8 cellular contexts compared by ENCODE assay signal in genomic region chr11:62560566-62561103, GRCh38. TPM values are rescaled to one million over a fixed set of nuclear protein-coding genes. Genes with fewer than 3 reads are reported as not detected.
DNase-seq lines count a peak whose midpoint lies in the region; ATAC-seq, FAIRE-seq and TF ChIP-seq lines count a peak whose summit lies in the region.

No MANE protein-coding gene starts in this region.

- H4K20me1 ChIP-seq in H1 (replicated peaks in 1 of 2; ENCODE audit: control insufficient read depth in 1 of 2, insufficient read depth in 2 of 2, low read length in 2 of 2) = peaks cover 17 to 38% of the 10 kb centered on the region in 2 experiments

- H2BK15ac ChIP-seq in H1 (ENCODE audit: low read length) = no peak overlapping the region

- H3K4me2 ChIP-seq in H1 (ENCODE audit: insufficient read depth in 1 of 2, low read depth in 2 of 2, low read length in 2 of 2) = peak overlapping the region; percentile 13 to 34

- H3K36me3 Mint-ChIP-seq in activated CD4-positive, alpha-beta memory T cell treated with anti-CD3 and anti-CD28 coated beads for 36 hours = peaks cover 50% of the 10 kb centered on the region
- peaks cover 28% of the 10 kb centered on the region for H3K36me3 Mint-ChIP-seq in mesothelial cell of epicardium
- peaks cover 30 to 53% of the 10 kb centered on the region in 2 donors for H3K36me3 Mint-ChIP-seq in stimulated activated naive B cell treated with anti-CD40 and anti-IgM and Interleukin-4, amounts not matched to agents 10 μg/mL and 1 μg/mL and 100 μg/mL, for 72 hours

- intact Hi-C loops in activated CD4-positive, alpha-beta memory T cell treated with anti-CD3 and anti-CD28 coated beads for 36 hours (cut with micrococcal nuclease) = loop anchor here (1.0 kb wide), 4 partner anchors 8 to 136 kb away; partner anchors contain the start of gene EEF1G

- peak overlapping the region in 1 of 4 experiments; percentile 27; a peak in 1 of 8 replicates for H3K4me3 ChIP-seq in H1 (ENCODE audit: extremely low read depth in 1 of 4, insufficient read depth in 2 of 4, low read depth in 3 of 4, low read length in 4 of 4)

- no peak overlapping the region for H2BK120ac ChIP-seq in H1 (replicated peaks; ENCODE audit: low read depth, low read length)

- H2BK20ac ChIP-seq in H1 (ENCODE audit: low read length) = no peak overlapping the region

- peak; percentile 57 for FAIRE-seq in H1 (lab: Jason Lieb, UNC)

- H3K4me3 Mint-ChIP-seq in activated CD4-positive, alpha-beta memory T cell treated with anti-CD3 and anti-CD28 coated beads for 36 hours = no peak overlapping the region
- no peak overlapping the region for H3K4me3 Mint-ChIP-seq in mesothelial cell of epicardium
- no peak overlapping the region for H3K4me3 Mint-ChIP-seq in stimulated activated naive B cell treated with anti-CD40 and anti-IgM and Interleukin-4, amounts not matched to agents 10 μg/mL and 1 μg/mL and 100 μg/mL, for 72 hours

- H4K5ac ChIP-seq in H1 (ENCODE audit: insufficient read length, low read depth, low read length) = no peak overlapping the region

- no peaks in the 10 kb centered on the region for H3K9me3 Mint-ChIP-seq in activated CD4-positive, alpha-beta memory T cell treated with anti-CD3 and anti-CD28 coated beads for 36 hours
- no peaks in the 10 kb centered on the region for H3K9me3 Mint-ChIP-seq in mesothelial cell of epicardium
- H3K9me3 Mint-ChIP-seq in stimulated activated naive B cell treated with anti-CD40 and anti-IgM and Interleukin-4, amounts not matched to agents 10 μg/mL and 1 μg/mL and 100 μg/mL, for 72 hours = no peaks in the 10 kb centered on the region

- H3K23me2 ChIP-seq in H1 (ENCODE audit: low read depth, low read length) = no peaks in the 10 kb centered on the region

- H2BK5ac ChIP-seq in H1 (ENCODE audit: low read depth, low read length) = no peak overlapping the region

- peaks cover 0 to 24% of the 10 kb centered on the region in 2 experiments; a peak in 2 of 4 replicates for H3K79me2 ChIP-seq in H1 (ENCODE audit: control insufficient read depth in 1 of 2, insufficient read depth in 2 of 2, low read length in 2 of 2)

- H3K4me1 ChIP-seq in H1 (replicated peaks in 1 of 4; ENCODE audit: control insufficient read depth in 3 of 4, insufficient read depth in 4 of 4, low read length in 3 of 4) = peaks cover 19 to 35% (median 24%) of the 10 kb centered on the region in 4 experiments

- 83% methylated on average over 2 of the region's 2 CpGs; no CpG with 5 or more reads in 1 of the 2 experiments for WGBS in H1 (ENCODE audit: extremely low coverage in 1 of 2, insufficient coverage in 1 of 2, insufficient read length in 1 of 2, insufficient replicate concordance in 2 of 2, low coverage in 1 of 2, low lambda C conversion rate in 2 of 2, missing lambda C conversion rate in 1 of 2), 2 experiments

- no peaks in the 10 kb centered on the region for H3K27me3 ChIP-seq in H1 (replicated peaks in 1 of 4; ENCODE audit: control insufficient read depth in 3 of 4, extremely low read depth in 1 of 4, insufficient read depth in 3 of 4, low read length in 3 of 4)

- TF ChIP-seq CTCF in H1 (IDR thresholded peaks at IDR 0.05; ENCODE audit: control extremely low read depth in 1 of 3, insufficient read depth in 1 of 3, low read depth in 1 of 3, low read length in 3 of 3) (peak; percentile 83 to 96 (median 86)), mesothelial cell of epicardium (IDR thresholded peaks at IDR 0.05; ENCODE audit: unreplicated experiment) (peak; percentile 49)

- no peak overlapping the region for H3K4ac ChIP-seq in H1 (replicated peaks; ENCODE audit: insufficient read length, low read depth, low read length)

- H4K91ac ChIP-seq in H1 (replicated peaks; ENCODE audit: insufficient read length, low read length) = no peak overlapping the region

- DNase-seq in NCI-H345 (lab: John Stamatoyannopoulos, UW) (peak; percentile 21), NCI-H345 treated with DMSO at 0.1 percent for 48 hours (lab: John Stamatoyannopoulos, UW; ENCODE audit: unreplicated experiment) (no peak), NCI-H2196 treated with DMSO at 0.1 percent for 48 hours (lab: John Stamatoyannopoulos, UW; ENCODE audit: unreplicated experiment) (peak; percentile 47), H1 (ENCODE audit: low read depth in 1 of 2, low spot score in 2 of 2) (peak; percentile 89 to 93), mesothelial cell of epicardium (ENCODE audit: low spot score in 2 of 2, unreplicated experiment in 2 of 2) (peak in 1 of 2 experiments; percentile 85)
- DNase-seq in activated CD4-positive, alpha-beta memory T cell treated with anti-CD3 and anti-CD28 coated beads for 36 hours = peak; percentile 90
- no peak for DNase-seq in stimulated activated naive B cell treated with anti-CD40 and anti-IgM and Interleukin-4, amounts not matched to agents 10 μg/mL and 1 μg/mL and 100 μg/mL, for 72 hours

- no peaks in the 10 kb centered on the region for H3K27me3 Mint-ChIP-seq in activated CD4-positive, alpha-beta memory T cell treated with anti-CD3 and anti-CD28 coated beads for 36 hours
- H3K27me3 Mint-ChIP-seq in mesothelial cell of epicardium (ENCODE audit: low read depth) = no peaks in the 10 kb centered on the region
- H3K27me3 Mint-ChIP-seq in stimulated activated naive B cell treated with anti-CD40 and anti-IgM and Interleukin-4, amounts not matched to agents 10 μg/mL and 1 μg/mL and 100 μg/mL, for 72 hours = no peaks in the 10 kb centered on the region

- no peaks in the 10 kb centered on the region for H3K9me3 ChIP-seq in H1 (ENCODE audit: insufficient read depth in 2 of 2, low read depth in 1 of 2, low read length in 1 of 2)

- H3K18ac ChIP-seq in H1 (ENCODE audit: extremely low read depth, low read length) = no peak overlapping the region; the same call in 1 of the 2 replicates

- TF ChIP-seq POLR2A in H1 (IDR thresholded peaks at IDR 0.05; ENCODE audit: control extremely low read depth in 1 of 2, low read depth in 2 of 2, low read length in 2 of 2) = peak in 1 of 2 experiments; percentile 71; a peak in 1 of 3 replicates

- peaks cover 68% of the 10 kb centered on the region for H3K4me1 Mint-ChIP-seq in activated CD4-positive, alpha-beta memory T cell treated with anti-CD3 and anti-CD28 coated beads for 36 hours (ENCODE audit: low read depth)
- H3K4me1 Mint-ChIP-seq in mesothelial cell of epicardium = peaks cover 51% of the 10 kb centered on the region
- peaks cover 51 to 78% of the 10 kb centered on the region in 2 donors for H3K4me1 Mint-ChIP-seq in stimulated activated naive B cell treated with anti-CD40 and anti-IgM and Interleukin-4, amounts not matched to agents 10 μg/mL and 1 μg/mL and 100 μg/mL, for 72 hours

- peak; percentile 13 to 17 for ATAC-seq in stimulated activated naive B cell treated with anti-CD40 and anti-IgM and Interleukin-4, amounts not matched to agents 10 μg/mL and 1 μg/mL and 100 μg/mL, for 72 hours (replicated peaks)
- no peak for ATAC-seq in HG03469 (IDR thresholded peaks at IDR 0.05; ENCODE audit: unreplicated experiment)

- POLR2A ChIA-PET in activated CD4-positive, alpha-beta memory T cell treated with anti-CD3 and anti-CD28 coated beads for 36 hours (lab: Charles Lee) = interaction anchor here (0.9 to 4.1 kb wide), 8 partner anchors 9 to 136 kb away, joined by 3 to 18 read pairs (median 6); partner anchors contain the start of genes C11orf98, CSKMT and TUT1
- POLR2A ChIA-PET in H1 (lab: Charles Lee; ENCODE audit: partially characterized antibody) = interaction anchor here (0.7 to 20.7 kb wide), 23 partner anchors 3 to 1752 kb away, joined by 3 to 336 read pairs (median 6); partner anchors contain the start of genes AHNAK, C11orf98, CSKMT and EEF1G

- H3K23ac ChIP-seq in H1 (ENCODE audit: insufficient read length) = no peak overlapping the region

- H3K36me3 ChIP-seq in H1 (ENCODE audit: control insufficient read depth in 2 of 4, insufficient read depth in 4 of 4, low read length in 3 of 4) = peaks cover 26 to 61% (median 42%) of the 10 kb centered on the region in 4 experiments

- peak overlapping the region; percentile 92 for H3K27ac Mint-ChIP-seq in activated CD4-positive, alpha-beta memory T cell treated with anti-CD3 and anti-CD28 coated beads for 36 hours
- H3K27ac Mint-ChIP-seq in mesothelial cell of epicardium = peak overlapping the region; percentile 95
- peak overlapping the region; percentile 84 for H3K27ac Mint-ChIP-seq in stimulated activated naive B cell treated with anti-CD40 and anti-IgM and Interleukin-4, amounts not matched to agents 10 μg/mL and 1 μg/mL and 100 μg/mL, for 72 hours

- H2AK5ac ChIP-seq in H1 (ENCODE audit: low read depth, low read length) = no peak overlapping the region

- H2BK12ac ChIP-seq in H1 (ENCODE audit: low read depth, low read length) = peak overlapping the region; percentile 23; the same call in 1 of the 2 replicates

- no peak overlapping the region for H3K14ac ChIP-seq in H1 (ENCODE audit: insufficient read length)

- peak overlapping the region; percentile 55; the same call in 1 of the 2 replicates for H3K27ac ChIP-seq in H1 (ENCODE audit: low read depth, low read length)

- TF ChIP-seq EP300 in H1 (IDR thresholded peaks at IDR 0.05; ENCODE audit: borderline replicate concordance in 1 of 2, low read depth in 2 of 2, low read length in 2 of 2) = no peak

- no peak overlapping the region for H4K8ac ChIP-seq in H1 (ENCODE audit: extremely low read depth, insufficient read depth, low read length)

- H2AFZ ChIP-seq in H1 (ENCODE audit: low read length) = no peak overlapping the region

- no peak overlapping the region for H3K9ac ChIP-seq in H1 (replicated peaks in 1 of 4; ENCODE audit: extremely low read depth in 1 of 4, low read depth in 3 of 4, low read length in 3 of 4)

- TF ChIP-seq RAD21 in H1 (IDR thresholded peaks at IDR 0.05 in 1 of 2, conservative IDR thresholded peaks at IDR 0.05 in 1 of 2; ENCODE audit: low read depth in 2 of 2, low read length in 2 of 2) = peak; percentile 90 to 93

- H3K56ac ChIP-seq in H1 (replicated peaks; ENCODE audit: insufficient read length, low read depth, low read length) = no peak overlapping the region

- CTCF ChIA-PET in activated CD4-positive, alpha-beta memory T cell treated with anti-CD3 and anti-CD28 coated beads for 36 hours (lab: Charles Lee) = interaction anchor here (0.6 to 7.5 kb wide), 18 partner anchors 9 to 296 kb away, joined by 3 to 172 read pairs (median 4); partner anchors contain the start of genes AHNAK and TUT1
- CTCF ChIA-PET in H1 (lab: Charles Lee; ENCODE audit: partially characterized antibody) = interaction anchor here (0.6 to 10.9 kb wide), 45 partner anchors 8 to 344 kb away, joined by 3 to 161 read pairs (median 4); partner anchors contain the start of genes AHNAK, EEF1G, LRRN4CL and SCGB1A1

- H3K79me1 ChIP-seq in H1 (ENCODE audit: low read depth, low read length) = no peaks in the 10 kb centered on the region; the same call in 1 of the 2 replicates

RNA-seq across cellular contexts. Expression of gene EEF1G, which starts 13.1 kb away (rescaled TPM):
- total RNA-seq in activated CD4-positive, alpha-beta memory T cell treated with anti-CD3 and anti-CD28 coated beads for 36 hours = 1,000 to 10,000 TPM; 1,956 to 1,989 TPM
- 1,622 and 1,627 TPM in 2 replicates for total RNA-seq in H1 (2021; fragmentation: NEBNext Ultra II Directional; extraction: Animal tissue kit (Norgen Biotek cat#: 25700))
- polyA plus RNA-seq in H1 (2011; rRNA removed) = 1,996 and 2,000 TPM in 2 replicates
- polyA plus RNA-seq in H1 (2011; cell fraction: cytosol; rRNA removed) = 2,637 TPM
- 1,888 TPM for polyA plus RNA-seq in H1 (2011; cell fraction: nucleus; rRNA removed)
- 1,872 to 2,382 TPM (median 2,305 TPM) in 4 replicates for polyA plus RNA-seq in H1 (2012, experiment 1 of 2)
- polyA plus RNA-seq in H1 (2012, experiment 2 of 2) = 2,227 TPM
- polyA plus RNA-seq in H1 (2013, experiment 1 of 2) = 1,219 TPM
- 1,170 TPM for polyA plus RNA-seq in H1 (2013, experiment 2 of 2)
- 1,372 and 1,843 TPM in 2 replicates for polyA minus RNA-seq in H1 (2011; rRNA and poly(A)+ RNA removed)
- polyA minus RNA-seq in H1 (2011; cell fraction: cytosol; rRNA and poly(A)+ RNA removed) = 1,032 TPM
- polyA minus RNA-seq in H1 (2011; cell fraction: nucleus; rRNA and poly(A)+ RNA removed) = 466 TPM
- 1,747 to 1,829 TPM (median 1,814 TPM) in 3 replicates for total RNA-seq in mesothelial cell of epicardium

RNA-seq across cellular contexts. Expression of gene AHNAK, which starts 14.0 kb away (rescaled TPM):
- total RNA-seq in activated CD4-positive, alpha-beta memory T cell treated with anti-CD3 and anti-CD28 coated beads for 36 hours = 10 to 100 TPM; 83.7 to 85.2 TPM
- total RNA-seq in H1 (2021; fragmentation: NEBNext Ultra II Directional; extraction: Animal tissue kit (Norgen Biotek cat#: 25700)) = 5.8 and 6.7 TPM in 2 replicates
- polyA plus RNA-seq in H1 (2011; rRNA removed) = 2.0 and 2.5 TPM in 2 replicates
- 3.1 TPM for polyA plus RNA-seq in H1 (2011; cell fraction: cytosol; rRNA removed)
- polyA plus RNA-seq in H1 (2011; cell fraction: nucleus; rRNA removed) = 17.1 TPM
- 5.2 to 6.9 TPM (median 5.5 TPM) in 4 replicates for polyA plus RNA-seq in H1 (2012, experiment 1 of 2)
- polyA plus RNA-seq in H1 (2012, experiment 2 of 2) = 0.70 TPM
- 1.4 TPM for polyA plus RNA-seq in H1 (2013, experiment 1 of 2)
- 1.0 TPM for polyA plus RNA-seq in H1 (2013, experiment 2 of 2)
- polyA minus RNA-seq in H1 (2011; rRNA and poly(A)+ RNA removed) = 10.9 and 19.0 TPM in 2 replicates
- polyA minus RNA-seq in H1 (2011; cell fraction: cytosol; rRNA and poly(A)+ RNA removed) = 7.9 TPM
- polyA minus RNA-seq in H1 (2011; cell fraction: nucleus; rRNA and poly(A)+ RNA removed) = 13.0 TPM
- total RNA-seq in mesothelial cell of epicardium = 456 to 481 TPM (median 480 TPM) in 3 replicates

RNA-seq across cellular contexts. Expression of gene TUT1, which starts 30.7 kb away (rescaled TPM):
- total RNA-seq in activated CD4-positive, alpha-beta memory T cell treated with anti-CD3 and anti-CD28 coated beads for 36 hours = 10 to 100 TPM; 32.7 to 34.2 TPM
- 24.6 and 31.5 TPM in 2 replicates for total RNA-seq in H1 (2021; fragmentation: NEBNext Ultra II Directional; extraction: Animal tissue kit (Norgen Biotek cat#: 25700))
- polyA plus RNA-seq in H1 (2011; rRNA removed) = 17.8 and 26.2 TPM in 2 replicates
- 24.2 TPM for polyA plus RNA-seq in H1 (2011; cell fraction: cytosol; rRNA removed)
- polyA plus RNA-seq in H1 (2011; cell fraction: nucleus; rRNA removed) = 41.6 TPM
- polyA plus RNA-seq in H1 (2012, experiment 1 of 2) = 20.8 to 24.7 TPM (median 23.1 TPM) in 4 replicates
- 20.4 TPM for polyA plus RNA-seq in H1 (2012, experiment 2 of 2)
- 15.5 TPM for polyA plus RNA-seq in H1 (2013, experiment 1 of 2)
- polyA plus RNA-seq in H1 (2013, experiment 2 of 2) = 13.2 TPM
- polyA minus RNA-seq in H1 (2011; rRNA and poly(A)+ RNA removed) = 10.0 and 16.4 TPM in 2 replicates
- 7.1 TPM for polyA minus RNA-seq in H1 (2011; cell fraction: cytosol; rRNA and poly(A)+ RNA removed)
- 8.6 TPM for polyA minus RNA-seq in H1 (2011; cell fraction: nucleus; rRNA and poly(A)+ RNA removed)
- total RNA-seq in mesothelial cell of epicardium = 23.7 to 26.0 TPM (median 24.2 TPM) in 3 replicates

RNA-seq across cellular contexts. Expression of gene MTA2, which starts 41.0 kb away (rescaled TPM):
- total RNA-seq in activated CD4-positive, alpha-beta memory T cell treated with anti-CD3 and anti-CD28 coated beads for 36 hours = 100 to 1,000 TPM; 166 to 167 TPM
- total RNA-seq in H1 (2021; fragmentation: NEBNext Ultra II Directional; extraction: Animal tissue kit (Norgen Biotek cat#: 25700)) = 114 and 117 TPM in 2 replicates
- 25.7 and 32.2 TPM in 2 replicates for polyA plus RNA-seq in H1 (2011; rRNA removed)
- polyA plus RNA-seq in H1 (2011; cell fraction: cytosol; rRNA removed) = 35.3 TPM
- polyA plus RNA-seq in H1 (2011; cell fraction: nucleus; rRNA removed) = 66.3 TPM
- 98.7 to 112 TPM (median 111 TPM) in 4 replicates for polyA plus RNA-seq in H1 (2012, experiment 1 of 2)
- polyA plus RNA-seq in H1 (2012, experiment 2 of 2) = 79.2 TPM
- 45.4 TPM for polyA plus RNA-seq in H1 (2013, experiment 1 of 2)
- 44.6 TPM for polyA plus RNA-seq in H1 (2013, experiment 2 of 2)
- polyA minus RNA-seq in H1 (2011; rRNA and poly(A)+ RNA removed) = 69.4 and 71.5 TPM in 2 replicates
- 41.7 TPM for polyA minus RNA-seq in H1 (2011; cell fraction: cytosol; rRNA and poly(A)+ RNA removed)
- 48.7 TPM for polyA minus RNA-seq in H1 (2011; cell fraction: nucleus; rRNA and poly(A)+ RNA removed)
- 121 to 126 TPM (median 124 TPM) in 3 replicates for total RNA-seq in mesothelial cell of epicardium

RNA-seq across cellular contexts. Expression of gene EML3, which starts 51.9 kb away (rescaled TPM):
- 100 to 1,000 TPM; 113 to 116 TPM for total RNA-seq in activated CD4-positive, alpha-beta memory T cell treated with anti-CD3 and anti-CD28 coated beads for 36 hours
- 29.9 and 31.2 TPM in 2 replicates for total RNA-seq in H1 (2021; fragmentation: NEBNext Ultra II Directional; extraction: Animal tissue kit (Norgen Biotek cat#: 25700))
- 19.2 and 30.1 TPM in 2 replicates for polyA plus RNA-seq in H1 (2011; rRNA removed)
- polyA plus RNA-seq in H1 (2011; cell fraction: cytosol; rRNA removed) = 18.9 TPM
- polyA plus RNA-seq in H1 (2011; cell fraction: nucleus; rRNA removed) = 101 TPM
- polyA plus RNA-seq in H1 (2012, experiment 1 of 2) = 22.0 to 32.1 TPM (median 25.2 TPM) in 4 replicates
- 23.4 TPM for polyA plus RNA-seq in H1 (2012, experiment 2 of 2)
- polyA plus RNA-seq in H1 (2013, experiment 1 of 2) = 18.3 TPM
- polyA plus RNA-seq in H1 (2013, experiment 2 of 2) = 15.2 TPM
- polyA minus RNA-seq in H1 (2011; rRNA and poly(A)+ RNA removed) = 13.6 and 15.8 TPM in 2 replicates
- polyA minus RNA-seq in H1 (2011; cell fraction: cytosol; rRNA and poly(A)+ RNA removed) = 11.3 TPM
- polyA minus RNA-seq in H1 (2011; cell fraction: nucleus; rRNA and poly(A)+ RNA removed) = 15.3 TPM
- total RNA-seq in mesothelial cell of epicardium = 52.2 to 54.3 TPM (median 53.3 TPM) in 3 replicates

Comparison
In these comparisons a context has a peak if more than half of its experiments do, and no peak if none do; other contexts are left out.
1. DNase-seq: peak in NCI-H345 (single experiment), NCI-H2196 treated with DMSO at 0.1 percent for 48 hours (single experiment), activated CD4-positive, alpha-beta memory T cell treated with anti-CD3 and anti-CD28 coated beads for 36 hours (single experiment) and H1 (2 of 2); none in NCI-H345 treated with DMSO at 0.1 percent for 48 hours (single experiment) and stimulated activated naive B cell treated with anti-CD40 and anti-IgM and Interleukin-4, amounts not matched to agents 10 μg/mL and 1 μg/mL and 100 μg/mL, for 72 hours (single experiment).
2. RNA of gene AHNAK, which starts 14.0 kb away (total RNA-seq): 456 to 481 TPM in mesothelial cell of epicardium and 83.7 to 85.2 TPM in activated CD4-positive, alpha-beta memory T cell treated with anti-CD3 and anti-CD28 coated beads for 36 hours; 5.8 to 6.7 TPM in H1; every median in the first group is over 10 times any median in the second.
3. Peak in every context shown above with its lines, with median percentiles within 50 percentile points of each other: H3K27ac Mint-ChIP-seq.